In the genomic region with DNA sequence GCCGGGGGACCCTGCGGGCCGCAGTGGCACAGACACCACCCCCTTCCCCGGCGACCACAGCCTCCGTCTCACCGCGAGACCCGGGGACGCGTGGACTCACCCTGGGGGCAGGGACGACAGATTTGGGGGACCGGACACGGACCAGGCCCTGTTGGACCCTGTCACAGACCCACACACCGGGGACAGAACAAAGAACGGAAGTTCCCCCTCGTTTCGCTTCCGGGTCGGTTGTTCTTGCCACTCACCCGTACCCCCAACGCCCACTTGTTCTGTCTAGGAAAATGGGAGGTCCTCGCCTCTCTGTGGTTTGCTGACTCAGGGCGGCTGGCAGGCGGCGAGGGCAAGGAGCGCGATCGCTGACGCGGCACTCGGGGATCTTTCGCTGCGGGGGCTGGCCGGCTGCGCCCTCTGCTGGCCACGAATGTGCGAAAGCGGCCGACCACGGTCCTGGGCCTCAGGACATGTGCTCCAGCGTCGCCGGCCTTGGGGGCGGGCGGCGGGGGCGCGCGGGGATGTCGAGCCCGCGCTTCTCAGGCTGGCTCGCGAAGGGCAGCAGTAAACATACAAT, we compare ENCODE assay signal across 1 cellular context.
TF ChIP-seq lines count a peak whose summit lies in the region.

A gene (minus strand): TSS at position 189 of the 568 bp plus-strand sequence. CDS start 4,366 bp downstream, outside the sequence.

TF ChIP-seq in HepG2, 621 proteins besides CTCF, POLR2A, EP300 and RAD21 (continued from another document and continues in another):
- TF ChIP-seq, protein P1, sequence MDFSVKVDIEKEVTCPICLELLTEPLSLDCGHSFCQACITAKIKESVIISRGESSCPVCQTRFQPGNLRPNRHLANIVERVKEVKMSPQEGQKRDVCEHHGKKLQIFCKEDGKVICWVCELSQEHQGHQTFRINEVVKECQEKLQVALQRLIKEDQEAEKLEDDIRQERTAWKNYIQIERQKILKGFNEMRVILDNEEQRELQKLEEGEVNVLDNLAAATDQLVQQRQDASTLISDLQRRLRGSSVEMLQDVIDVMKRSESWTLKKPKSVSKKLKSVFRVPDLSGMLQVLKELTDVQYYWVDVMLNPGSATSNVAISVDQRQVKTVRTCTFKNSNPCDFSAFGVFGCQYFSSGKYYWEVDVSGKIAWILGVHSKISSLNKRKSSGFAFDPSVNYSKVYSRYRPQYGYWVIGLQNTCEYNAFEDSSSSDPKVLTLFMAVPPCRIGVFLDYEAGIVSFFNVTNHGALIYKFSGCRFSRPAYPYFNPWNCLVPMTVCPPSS (IDR thresholded peaks at IDR 0.05), result no peak
- TF ChIP-seq SOX6 (IDR thresholded peaks at IDR 0.05) (no peak), SOX6 (CRISPR knock-in tag; IDR thresholded peaks at IDR 0.05) (peak; percentile 95), NFYB (CRISPR knock-in tag; IDR thresholded peaks at IDR 0.05) (0 out of 2 replicates have a peak, but pooled peaks have one; percentile 11), ZNF883 (CRISPR knock-in tag; IDR thresholded peaks at IDR 0.05; ENCODE audit: not compliant biosample characterization) (peak; percentile 85), ZNF441 (CRISPR knock-in tag; IDR thresholded peaks at IDR 0.05; ENCODE audit: borderline replicate concordance) (peak; percentile 28; the same call in 1 of the 2 replicates), ZNF484 (CRISPR knock-in tag; IDR thresholded peaks at IDR 0.05; ENCODE audit: borderline replicate concordance, low read depth) (no peak), ZBTB7A (CRISPR knock-in tag; IDR thresholded peaks at IDR 0.05) (peak; percentile 16; the same call in 1 of the 2 replicates), PHF5A (CRISPR knock-in tag; IDR thresholded peaks at IDR 0.05; ENCODE audit: low read depth, unreplicated experiment) (peak; percentile 95), ZNF34 (CRISPR knock-in tag; IDR thresholded peaks at IDR 0.05; ENCODE audit: borderline replicate concordance) (no peak), CAMTA2 (CRISPR knock-in tag; IDR thresholded peaks at IDR 0.05; ENCODE audit: borderline replicate concordance) (peak; percentile 96), POGZ (CRISPR knock-in tag; IDR thresholded peaks at IDR 0.05) (peak; percentile 86), AGO2 (optimal IDR thresholded peaks at IDR 0.05; ENCODE audit: low read depth, low read length) (peak; percentile 98), TEAD3 (CRISPR knock-in tag; optimal IDR thresholded peaks at IDR 0.05; ENCODE audit: borderline replicate concordance) (peak; percentile 64), ZNF253 (CRISPR knock-in tag; IDR thresholded peaks at IDR 0.05; ENCODE audit: borderline replicate concordance) (no peak), ZNF317 (CRISPR knock-in tag; IDR thresholded peaks at IDR 0.05) (peak; percentile 88), XBP1 (CRISPR knock-in tag; IDR thresholded peaks at IDR 0.05) (peak; percentile 95; the same call in 1 of the 2 replicates), HHEX (CRISPR knock-in tag; IDR thresholded peaks at IDR 0.05) (0 out of 2 replicates have a peak, but pooled peaks have one; percentile 6), NR3C1 (CRISPR knock-in tag; IDR thresholded peaks at IDR 0.05) (no peak), ZNF354B (CRISPR knock-in tag; IDR thresholded peaks at IDR 0.05) (no peak), ZNF674 (CRISPR knock-in tag; IDR thresholded peaks at IDR 0.05; ENCODE audit: low read depth) (0 out of 2 replicates have a peak, but pooled peaks have one; percentile 14), RELA (CRISPR knock-in tag; IDR thresholded peaks at IDR 0.05) (0 out of 2 replicates have a peak, but pooled peaks have one; percentile 83), ZFP37 (CRISPR knock-in tag; IDR thresholded peaks at IDR 0.05; ENCODE audit: borderline replicate concordance) (no peak), ZNF841 (CRISPR knock-in tag; IDR thresholded peaks at IDR 0.05; ENCODE audit: borderline replicate concordance) (peak; percentile 73; the same call in 1 of the 2 replicates)
- TF ChIP-seq, protein P2, sequence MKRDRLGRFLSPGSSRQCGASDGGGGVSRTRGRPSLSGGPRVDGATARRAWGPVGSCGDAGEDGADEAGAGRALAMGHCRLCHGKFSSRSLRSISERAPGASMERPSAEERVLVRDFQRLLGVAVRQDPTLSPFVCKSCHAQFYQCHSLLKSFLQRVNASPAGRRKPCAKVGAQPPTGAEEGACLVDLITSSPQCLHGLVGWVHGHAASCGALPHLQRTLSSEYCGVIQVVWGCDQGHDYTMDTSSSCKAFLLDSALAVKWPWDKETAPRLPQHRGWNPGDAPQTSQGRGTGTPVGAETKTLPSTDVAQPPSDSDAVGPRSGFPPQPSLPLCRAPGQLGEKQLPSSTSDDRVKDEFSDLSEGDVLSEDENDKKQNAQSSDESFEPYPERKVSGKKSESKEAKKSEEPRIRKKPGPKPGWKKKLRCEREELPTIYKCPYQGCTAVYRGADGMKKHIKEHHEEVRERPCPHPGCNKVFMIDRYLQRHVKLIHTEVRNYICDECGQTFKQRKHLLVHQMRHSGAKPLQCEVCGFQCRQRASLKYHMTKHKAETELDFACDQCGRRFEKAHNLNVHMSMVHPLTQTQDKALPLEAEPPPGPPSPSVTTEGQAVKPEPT (CRISPR knock-in tag; IDR thresholded peaks at IDR 0.05; ENCODE audit: low read depth), result no peak; the same call in 1 of the 2 replicates
- TF ChIP-seq, protein P3, sequence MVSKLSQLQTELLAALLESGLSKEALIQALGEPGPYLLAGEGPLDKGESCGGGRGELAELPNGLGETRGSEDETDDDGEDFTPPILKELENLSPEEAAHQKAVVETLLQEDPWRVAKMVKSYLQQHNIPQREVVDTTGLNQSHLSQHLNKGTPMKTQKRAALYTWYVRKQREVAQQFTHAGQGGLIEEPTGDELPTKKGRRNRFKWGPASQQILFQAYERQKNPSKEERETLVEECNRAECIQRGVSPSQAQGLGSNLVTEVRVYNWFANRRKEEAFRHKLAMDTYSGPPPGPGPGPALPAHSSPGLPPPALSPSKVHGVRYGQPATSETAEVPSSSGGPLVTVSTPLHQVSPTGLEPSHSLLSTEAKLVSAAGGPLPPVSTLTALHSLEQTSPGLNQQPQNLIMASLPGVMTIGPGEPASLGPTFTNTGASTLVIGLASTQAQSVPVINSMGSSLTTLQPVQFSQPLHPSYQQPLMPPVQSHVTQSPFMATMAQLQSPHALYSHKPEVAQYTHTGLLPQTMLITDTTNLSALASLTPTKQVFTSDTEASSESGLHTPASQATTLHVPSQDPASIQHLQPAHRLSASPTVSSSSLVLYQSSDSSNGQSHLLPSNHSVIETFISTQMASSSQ (IDR thresholded peaks at IDR 0.05; ENCODE audit: low read depth), result peak; percentile 24; the same call in 1 of the 2 replicates
- TF ChIP-seq, protein P3 (CRISPR knock-in tag; IDR thresholded peaks at IDR 0.05; ENCODE audit: borderline replicate concordance), result peak; percentile 83
- TF ChIP-seq, protein P4, sequence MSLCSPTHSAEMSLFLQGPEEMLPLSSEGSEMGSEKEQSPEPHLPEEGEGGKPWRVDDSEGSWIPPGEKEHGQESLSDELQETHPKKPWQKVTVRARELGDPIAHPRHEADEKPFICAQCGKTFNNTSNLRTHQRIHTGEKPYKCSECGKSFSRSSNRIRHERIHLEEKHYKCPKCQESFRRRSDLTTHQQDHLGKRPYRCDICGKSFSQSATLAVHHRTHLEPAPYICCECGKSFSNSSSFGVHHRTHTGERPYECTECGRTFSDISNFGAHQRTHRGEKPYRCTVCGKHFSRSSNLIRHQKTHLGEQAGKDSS (CRISPR knock-in tag; IDR thresholded peaks at IDR 0.05; ENCODE audit: borderline replicate concordance, low read depth), result peak; percentile 81; the same call in 1 of the 2 replicates
- TF ChIP-seq, protein P5, sequence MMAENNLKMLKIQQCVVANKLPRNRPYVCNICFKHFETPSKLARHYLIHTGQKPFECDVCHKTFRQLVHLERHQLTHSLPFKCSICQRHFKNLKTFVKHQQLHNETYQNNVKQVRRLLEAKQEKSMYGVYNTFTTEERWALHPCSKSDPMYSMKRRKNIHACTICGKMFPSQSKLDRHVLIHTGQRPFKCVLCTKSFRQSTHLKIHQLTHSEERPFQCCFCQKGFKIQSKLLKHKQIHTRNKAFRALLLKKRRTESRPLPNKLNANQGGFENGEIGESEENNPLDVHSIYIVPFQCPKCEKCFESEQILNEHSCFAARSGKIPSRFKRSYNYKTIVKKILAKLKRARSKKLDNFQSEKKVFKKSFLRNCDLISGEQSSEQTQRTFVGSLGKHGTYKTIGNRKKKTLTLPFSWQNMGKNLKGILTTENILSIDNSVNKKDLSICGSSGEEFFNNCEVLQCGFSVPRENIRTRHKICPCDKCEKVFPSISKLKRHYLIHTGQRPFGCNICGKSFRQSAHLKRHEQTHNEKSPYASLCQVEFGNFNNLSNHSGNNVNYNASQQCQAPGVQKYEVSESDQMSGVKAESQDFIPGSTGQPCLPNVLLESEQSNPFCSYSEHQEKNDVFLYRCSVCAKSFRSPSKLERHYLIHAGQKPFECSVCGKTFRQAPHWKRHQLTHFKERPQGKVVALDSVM (CRISPR knock-in tag; IDR thresholded peaks at IDR 0.05), result peak; percentile 81
- TF ChIP-seq, protein P6, sequence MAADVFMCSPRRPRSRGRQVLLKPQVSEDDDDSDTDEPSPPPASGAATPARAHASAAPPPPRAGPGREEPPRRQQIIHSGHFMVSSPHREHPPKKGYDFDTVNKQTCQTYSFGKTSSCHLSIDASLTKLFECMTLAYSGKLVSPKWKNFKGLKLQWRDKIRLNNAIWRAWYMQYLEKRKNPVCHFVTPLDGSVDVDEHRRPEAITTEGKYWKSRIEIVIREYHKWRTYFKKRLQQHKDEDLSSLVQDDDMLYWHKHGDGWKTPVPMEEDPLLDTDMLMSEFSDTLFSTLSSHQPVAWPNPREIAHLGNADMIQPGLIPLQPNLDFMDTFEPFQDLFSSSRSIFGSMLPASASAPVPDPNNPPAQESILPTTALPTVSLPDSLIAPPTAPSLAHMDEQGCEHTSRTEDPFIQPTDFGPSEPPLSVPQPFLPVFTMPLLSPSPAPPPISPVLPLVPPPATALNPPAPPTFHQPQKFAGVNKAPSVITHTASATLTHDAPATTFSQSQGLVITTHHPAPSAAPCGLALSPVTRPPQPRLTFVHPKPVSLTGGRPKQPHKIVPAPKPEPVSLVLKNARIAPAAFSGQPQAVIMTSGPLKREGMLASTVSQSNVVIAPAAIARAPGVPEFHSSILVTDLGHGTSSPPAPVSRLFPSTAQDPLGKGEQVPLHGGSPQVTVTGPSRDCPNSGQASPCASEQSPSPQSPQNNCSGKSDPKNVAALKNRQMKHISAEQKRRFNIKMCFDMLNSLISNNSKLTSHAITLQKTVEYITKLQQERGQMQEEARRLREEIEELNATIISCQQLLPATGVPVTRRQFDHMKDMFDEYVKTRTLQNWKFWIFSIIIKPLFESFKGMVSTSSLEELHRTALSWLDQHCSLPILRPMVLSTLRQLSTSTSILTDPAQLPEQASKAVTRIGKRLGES (CRISPR knock-in tag; IDR thresholded peaks at IDR 0.05; ENCODE audit: borderline replicate concordance), result no peak
- TF ChIP-seq, protein P7, sequence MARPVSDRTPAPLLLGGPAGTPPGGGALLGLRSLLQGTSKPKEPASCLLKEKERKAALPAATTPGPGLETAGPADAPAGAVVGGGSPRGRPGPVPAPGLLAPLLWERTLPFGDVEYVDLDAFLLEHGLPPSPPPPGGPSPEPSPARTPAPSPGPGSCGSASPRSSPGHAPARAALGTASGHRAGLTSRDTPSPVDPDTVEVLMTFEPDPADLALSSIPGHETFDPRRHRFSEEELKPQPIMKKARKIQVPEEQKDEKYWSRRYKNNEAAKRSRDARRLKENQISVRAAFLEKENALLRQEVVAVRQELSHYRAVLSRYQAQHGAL (CRISPR knock-in tag; IDR thresholded peaks at IDR 0.05; ENCODE audit: not compliant biosample characterization), result no peak
- TF ChIP-seq, protein P8, sequence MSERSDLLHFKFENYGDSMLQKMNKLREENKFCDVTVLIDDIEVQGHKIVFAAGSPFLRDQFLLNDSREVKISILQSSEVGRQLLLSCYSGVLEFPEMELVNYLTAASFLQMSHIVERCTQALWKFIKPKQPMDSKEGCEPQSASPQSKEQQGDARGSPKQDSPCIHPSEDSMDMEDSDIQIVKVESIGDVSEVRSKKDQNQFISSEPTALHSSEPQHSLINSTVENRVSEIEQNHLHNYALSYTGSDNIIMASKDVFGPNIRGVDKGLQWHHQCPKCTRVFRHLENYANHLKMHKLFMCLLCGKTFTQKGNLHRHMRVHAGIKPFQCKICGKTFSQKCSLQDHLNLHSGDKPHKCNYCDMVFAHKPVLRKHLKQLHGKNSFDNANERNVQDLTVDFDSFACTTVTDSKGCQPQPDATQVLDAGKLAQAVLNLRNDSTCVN (CRISPR knock-in tag; IDR thresholded peaks at IDR 0.05; ENCODE audit: borderline replicate concordance), result 0 out of 2 replicates have a peak, but pooled peaks have one; percentile 69
- TF ChIP-seq, protein P9, sequence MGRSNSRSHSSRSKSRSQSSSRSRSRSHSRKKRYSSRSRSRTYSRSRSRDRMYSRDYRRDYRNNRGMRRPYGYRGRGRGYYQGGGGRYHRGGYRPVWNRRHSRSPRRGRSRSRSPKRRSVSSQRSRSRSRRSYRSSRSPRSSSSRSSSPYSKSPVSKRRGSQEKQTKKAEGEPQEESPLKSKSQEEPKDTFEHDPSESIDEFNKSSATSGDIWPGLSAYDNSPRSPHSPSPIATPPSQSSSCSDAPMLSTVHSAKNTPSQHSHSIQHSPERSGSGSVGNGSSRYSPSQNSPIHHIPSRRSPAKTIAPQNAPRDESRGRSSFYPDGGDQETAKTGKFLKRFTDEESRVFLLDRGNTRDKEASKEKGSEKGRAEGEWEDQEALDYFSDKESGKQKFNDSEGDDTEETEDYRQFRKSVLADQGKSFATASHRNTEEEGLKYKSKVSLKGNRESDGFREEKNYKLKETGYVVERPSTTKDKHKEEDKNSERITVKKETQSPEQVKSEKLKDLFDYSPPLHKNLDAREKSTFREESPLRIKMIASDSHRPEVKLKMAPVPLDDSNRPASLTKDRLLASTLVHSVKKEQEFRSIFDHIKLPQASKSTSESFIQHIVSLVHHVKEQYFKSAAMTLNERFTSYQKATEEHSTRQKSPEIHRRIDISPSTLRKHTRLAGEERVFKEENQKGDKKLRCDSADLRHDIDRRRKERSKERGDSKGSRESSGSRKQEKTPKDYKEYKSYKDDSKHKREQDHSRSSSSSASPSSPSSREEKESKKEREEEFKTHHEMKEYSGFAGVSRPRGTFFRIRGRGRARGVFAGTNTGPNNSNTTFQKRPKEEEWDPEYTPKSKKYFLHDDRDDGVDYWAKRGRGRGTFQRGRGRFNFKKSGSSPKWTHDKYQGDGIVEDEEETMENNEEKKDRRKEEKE (IDR thresholded peaks at IDR 0.05), result no peak
- TF ChIP-seq, protein P10, sequence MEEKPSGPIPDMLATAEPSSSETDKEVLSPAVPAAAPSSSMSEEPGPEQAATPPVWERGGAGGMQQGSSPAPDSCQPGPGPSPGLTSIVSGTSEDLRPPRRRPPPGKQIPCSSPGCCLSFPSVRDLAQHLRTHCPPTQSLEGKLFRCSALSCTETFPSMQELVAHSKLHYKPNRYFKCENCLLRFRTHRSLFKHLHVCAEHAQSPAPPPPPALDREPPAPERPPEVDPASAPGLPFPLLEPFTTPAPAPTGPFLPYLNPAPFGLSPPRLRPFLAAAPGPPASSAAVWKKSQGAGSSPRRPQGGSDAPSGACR (CRISPR knock-in tag; IDR thresholded peaks at IDR 0.05), result peak; percentile 92
